ENCODE assay signal across 19 cellular contexts in genomic region chr5:2740051-2740848, GRCh38. TPM values are rescaled to one million over a fixed set of nuclear protein-coding genes. Genes with fewer than 3 reads are reported as not detected.
DNase-seq lines count a peak whose midpoint lies in the region; ATAC-seq, FAIRE-seq and TF ChIP-seq lines count a peak whose summit lies in the region.
"Had no signal": no experiment of that assay in that cellular context is flagged by ENCODE, and none has a peak within 500 bp of the region (broad histone marks: within the 10 kb centered on the region; RNA-seq: fewer than 3 reads in every experiment).

No MANE protein-coding gene starts in this region.

- no peak overlapping the region for H3K9ac ChIP-seq in H1 (replicated peaks in 1 of 4; ENCODE audit: extremely low read depth in 1 of 4, low read depth in 3 of 4, low read length in 3 of 4)

- no peak overlapping the region for H2BK20ac ChIP-seq in H1 (ENCODE audit: low read length)

- H4K20me1 ChIP-seq in H1 (replicated peaks in 1 of 2; ENCODE audit: control insufficient read depth in 1 of 2, insufficient read depth in 2 of 2, low read length in 2 of 2): peaks cover 15 to 22% of the 10 kb centered on the region in 2 experiments

- ATAC-seq in heart left ventricle (no peak), right cardiac atrium (no peak)
- ATAC-seq: gastroesophageal sphincter had no signal

- peaks cover 80% of the 10 kb centered on the region for H3K27me3 Mint-ChIP-seq in mesothelial cell of epicardium (ENCODE audit: low read depth)

- peaks cover 3% of the 10 kb centered on the region for H3K36me3 Mint-ChIP-seq in mesothelial cell of epicardium
- H3K36me3 Mint-ChIP-seq: activated CD4-positive, alpha-beta memory T cell treated with anti-CD3 and anti-CD28 coated beads for 36 hours; activated naive CD4-positive, alpha-beta T cell treated with anti-CD3 and anti-CD28 coated beads, Interleukin-2, amount 10 ng/mL, durations not matched to agents 7 days and 5 days had no signal

- CTCF ChIA-PET in H1 (lab: Charles Lee; ENCODE audit: partially characterized antibody): interaction anchor here (1.0 to 1.3 kb wide), 2 partner anchors 51 to 63 kb away, joined by 3 read pairs; no protein-coding TSS in a partner anchor

- POLR2A ChIA-PET in H1 (lab: Charles Lee; ENCODE audit: partially characterized antibody): interaction anchor here (0.7 to 4.0 kb wide), 4 partner anchors 11 to 648 kb away, joined by 3 to 64 read pairs (median 3); partner anchors contain the start of gene IRX2

- no peaks in the 10 kb centered on the region for H3K36me3 ChIP-seq in heart left ventricle
- H3K36me3 ChIP-seq in H1 (ENCODE audit: control insufficient read depth in 2 of 4, insufficient read depth in 4 of 4, low read length in 3 of 4): peaks cover 0 to 20% (median under 1%) of the 10 kb centered on the region in 4 experiments; a peak in 3 of 8 replicates
- H3K36me3 ChIP-seq in urinary bladder (ENCODE audit: insufficient read depth): no peaks in the 10 kb centered on the region
- H3K36me3 ChIP-seq: gastroesophageal sphincter had no signal

- H2BK5ac ChIP-seq in H1 (ENCODE audit: low read depth, low read length): no peak overlapping the region

- no peak overlapping the region for H3K23ac ChIP-seq in H1 (ENCODE audit: insufficient read length)

- peaks cover 0 to 22% (median 2%) of the 10 kb centered on the region in 12 donors for H3K4me1 ChIP-seq in heart left ventricle
- H3K4me1 ChIP-seq in right cardiac atrium (ENCODE audit: control insufficient read depth, insufficient read depth, low read length): no peaks in the 10 kb centered on the region
- peaks cover 6 to 31% (median 14%) of the 10 kb centered on the region in 4 experiments for H3K4me1 ChIP-seq in H1 (replicated peaks in 1 of 4; ENCODE audit: control insufficient read depth in 3 of 4, insufficient read depth in 4 of 4, low read length in 3 of 4)
- no peaks in the 10 kb centered on the region for H3K4me1 ChIP-seq in urinary bladder (ENCODE audit: insufficient read depth)

- H2BK12ac ChIP-seq in H1 (ENCODE audit: low read depth, low read length): peak overlapping the region; percentile 60; the same call in 1 of the 2 replicates

- H3K79me1 ChIP-seq in H1 (ENCODE audit: low read depth, low read length): no peaks in the 10 kb centered on the region

- FAIRE-seq in H1 (lab: Jason Lieb, UNC): no peak

- peaks cover 0 to 10% of the 10 kb centered on the region in 2 experiments; a peak in 1 of 4 replicates for H3K79me2 ChIP-seq in H1 (ENCODE audit: control insufficient read depth in 1 of 2, insufficient read depth in 2 of 2, low read length in 2 of 2)

- H3K9me3 Mint-ChIP-seq in mesothelial cell of epicardium: no peaks in the 10 kb centered on the region
- H3K9me3 Mint-ChIP-seq: activated CD4-positive, alpha-beta memory T cell treated with anti-CD3 and anti-CD28 coated beads for 36 hours; activated naive CD4-positive, alpha-beta T cell treated with anti-CD3 and anti-CD28 coated beads, Interleukin-2, amount 10 ng/mL, durations not matched to agents 7 days and 5 days had no signal

- H3K27ac ChIP-seq in heart left ventricle (no peak overlapping the region), right cardiac atrium (ENCODE audit: low read length) (no peak overlapping the region), H1 (ENCODE audit: low read depth, low read length) (no peak overlapping the region), urinary bladder (ENCODE audit: low read depth) (no peak overlapping the region), caudate nucleus (ENCODE audit: low read depth, low read length) (no peak overlapping the region)
- H3K27ac ChIP-seq: gastroesophageal sphincter, PC-9 had no signal

- peaks cover 9% of the 10 kb centered on the region; the same call in 1 of the 2 replicates for H3K23me2 ChIP-seq in H1 (ENCODE audit: low read depth, low read length)

- peak overlapping the region; percentile 13 for H4K91ac ChIP-seq in H1 (replicated peaks; ENCODE audit: insufficient read length, low read length)

- intact Hi-C loops in heart left ventricle (cut with DNase I): loop anchor here in 1 of 10 donors (5.0 kb wide), 1 partner anchor 497 kb away; no protein-coding TSS in a partner anchor
- intact Hi-C loops in right cardiac atrium (cut with DNase I): no loop called here

- H4K8ac ChIP-seq in H1 (ENCODE audit: extremely low read depth, insufficient read depth, low read length): no peak overlapping the region

- no peak overlapping the region for H3K56ac ChIP-seq in H1 (replicated peaks; ENCODE audit: insufficient read length, low read depth, low read length)

- H2BK120ac ChIP-seq in H1 (replicated peaks; ENCODE audit: low read depth, low read length): no peak overlapping the region

- no peak for TF ChIP-seq POLR2A in heart left ventricle (IDR thresholded peaks at IDR 0.05)
- no peak for TF ChIP-seq POLR2A in H1 (IDR thresholded peaks at IDR 0.05; ENCODE audit: control extremely low read depth in 1 of 2, low read depth in 2 of 2, low read length in 2 of 2)

- TF ChIP-seq EP300 in H1 (IDR thresholded peaks at IDR 0.05; ENCODE audit: borderline replicate concordance in 1 of 2, low read depth in 2 of 2, low read length in 2 of 2): no peak

- H3K27me3 ChIP-seq in heart left ventricle (peaks cover 30 to 98% (median 71%) of the 10 kb centered on the region in 9 donors), right cardiac atrium (ENCODE audit: control insufficient read depth, insufficient read depth) (no peaks in the 10 kb centered on the region), H1 (replicated peaks in 1 of 4; ENCODE audit: control insufficient read depth in 3 of 4, extremely low read depth in 1 of 4, insufficient read depth in 3 of 4, low read length in 3 of 4) (peaks cover 31 to 71% (median 67%) of the 10 kb centered on the region in 4 experiments)

- H2AK5ac ChIP-seq in H1 (ENCODE audit: low read depth, low read length): no peak overlapping the region

- H2BK15ac ChIP-seq in H1 (ENCODE audit: low read length): no peak overlapping the region

- no peak overlapping the region for H3K4ac ChIP-seq in H1 (replicated peaks; ENCODE audit: insufficient read length, low read depth, low read length)

- H4K5ac ChIP-seq in H1 (ENCODE audit: insufficient read length, low read depth, low read length): no peak overlapping the region

- peak overlapping the region; percentile 78 to 79 for H3K4me2 ChIP-seq in H1 (ENCODE audit: insufficient read depth in 1 of 2, low read depth in 2 of 2, low read length in 2 of 2)
- H3K4me2 ChIP-seq: PC-9 had no signal

- DNase-seq in heart left ventricle (no peak), right cardiac atrium (no peak), H1 (ENCODE audit: low read depth in 1 of 2, low spot score in 2 of 2) (peak in 1 of 2 experiments; percentile 74), mesothelial cell of epicardium (ENCODE audit: low spot score in 2 of 2, unreplicated experiment in 2 of 2) (peak in 1 of 2 experiments; percentile 36), caudate nucleus (lab: John Stamatoyannopoulos, UW) (no peak), NCI-H187 (lab: John Stamatoyannopoulos, UW) (no peak)
- DNase-seq in stimulated activated naive CD4-positive, alpha-beta T cell treated with Interleukin-2 at 50 U/mL for 16 hours (lab: John Stamatoyannopoulos, UW): no peak
- DNase-seq: activated CD4-positive, alpha-beta memory T cell treated with anti-CD3 and anti-CD28 coated beads for 36 hours; activated naive CD4-positive, alpha-beta T cell treated with anti-CD3 and anti-CD28 coated beads, Interleukin-2, amount 10 ng/mL, durations not matched to agents 7 days and 5 days; cortex of kidney; DND-41; HFFc6; KBM-7; NCI-H2081 treated with DMSO at 0.1 percent for 48 hours; PC-9; T-helper 9 cell had no signal

- H3K27ac Mint-ChIP-seq in mesothelial cell of epicardium: no peak overlapping the region
- H3K27ac Mint-ChIP-seq: activated CD4-positive, alpha-beta memory T cell treated with anti-CD3 and anti-CD28 coated beads for 36 hours; activated naive CD4-positive, alpha-beta T cell treated with anti-CD3 and anti-CD28 coated beads, Interleukin-2, amount 10 ng/mL, durations not matched to agents 7 days and 5 days; HFFc6 had no signal

- H3K4me3 ChIP-seq in heart left ventricle (peak overlapping the region in 11 of 12 donors; percentile 33 to 64 (median 53)), right cardiac atrium (ENCODE audit: low read length) (no peak overlapping the region), H1 (ENCODE audit: extremely low read depth in 1 of 4, insufficient read depth in 2 of 4, low read depth in 3 of 4, low read length in 4 of 4) (peak overlapping the region in 3 of 4 experiments; percentile 32 to 62 (median 38); a peak in 6 of 8 replicates), urinary bladder (ENCODE audit: low read depth, low read length) (peak overlapping the region; percentile 55)
- H3K4me3 ChIP-seq: PC-9 had no signal

- H3K4me1 Mint-ChIP-seq in mesothelial cell of epicardium: peaks cover 33% of the 10 kb centered on the region
- H3K4me1 Mint-ChIP-seq: activated naive CD4-positive, alpha-beta T cell treated with anti-CD3 and anti-CD28 coated beads, Interleukin-2, amount 10 ng/mL, durations not matched to agents 7 days and 5 days had no signal

- peak overlapping the region; percentile 63 for H3K4me3 Mint-ChIP-seq in mesothelial cell of epicardium
- H3K4me3 Mint-ChIP-seq: activated CD4-positive, alpha-beta memory T cell treated with anti-CD3 and anti-CD28 coated beads for 36 hours; activated naive CD4-positive, alpha-beta T cell treated with anti-CD3 and anti-CD28 coated beads, Interleukin-2, amount 10 ng/mL, durations not matched to agents 7 days and 5 days had no signal

- peak overlapping the region; percentile 87 for H3K18ac ChIP-seq in H1 (ENCODE audit: extremely low read depth, low read length)

- 17 to 25% (median 21%) methylated on average over 29 to 58 of the region's 58 CpGs for WGBS in heart left ventricle, 4 donors
- WGBS in right cardiac atrium: 9% methylated on average over 58 of the region's 58 CpGs
- WGBS in H1 (ENCODE audit: extremely low coverage in 1 of 2, insufficient coverage in 1 of 2, insufficient read length in 1 of 2, insufficient replicate concordance in 2 of 2, low coverage in 1 of 2, low lambda C conversion rate in 2 of 2, missing lambda C conversion rate in 1 of 2), 2 experiments: 3% methylated on average over 39 of the region's 58 CpGs; no CpG with 5 or more reads in 1 of the 2 experiments
- 10% methylated on average over 58 of the region's 58 CpGs for WGBS in urinary bladder

- H3K14ac ChIP-seq in H1 (ENCODE audit: insufficient read length): no peak overlapping the region

- no peak for TF ChIP-seq RAD21 in H1 (IDR thresholded peaks at IDR 0.05 in 1 of 2, conservative IDR thresholded peaks at IDR 0.05 in 1 of 2; ENCODE audit: low read depth in 2 of 2, low read length in 2 of 2)

- TF ChIP-seq CTCF in heart left ventricle (IDR thresholded peaks at IDR 0.05) (no peak), H1 (IDR thresholded peaks at IDR 0.05; ENCODE audit: control extremely low read depth in 1 of 3, insufficient read depth in 1 of 3, low read depth in 1 of 3, low read length in 3 of 3) (no peak), mesothelial cell of epicardium (IDR thresholded peaks at IDR 0.05; ENCODE audit: unreplicated experiment) (no peak)

- H3K9me3 ChIP-seq in heart left ventricle (peaks cover 0 to 2% (median 0%) of the 10 kb centered on the region in 12 donors), right cardiac atrium (ENCODE audit: control insufficient read depth, low read length) (peaks cover 8% of the 10 kb centered on the region), H1 (ENCODE audit: insufficient read depth in 2 of 2, low read depth in 1 of 2, low read length in 1 of 2) (no peaks in the 10 kb centered on the region)

- no peak overlapping the region for H2AFZ ChIP-seq in H1 (ENCODE audit: low read length)
- H2AFZ ChIP-seq: PC-9 had no signal

RNA-seq across cellular contexts. Expression of gene IRX2, which starts 11.2 kb away (rescaled TPM):
- total RNA-seq in heart left ventricle (1 to 10 TPM in 2 of 9 donors, under 1 TPM in 7; 0.17 to 3.7 (median 0.56) TPM), right cardiac atrium (1 to 10 TPM in 1 of 4 donors, under 1 TPM in 2, not detected in 1; 0.46 to 1.4 (median 0.79) TPM), mesothelial cell of epicardium (30.3 to 32.6 TPM (median 30.7 TPM) in 3 replicates), urinary bladder (0.58 TPM)
- polyA plus RNA-seq in heart left ventricle (1 to 10 TPM; 1.3 to 2.7 TPM), right cardiac atrium (0.20 TPM), H1 (2011; rRNA removed) (23.4 and 39.6 TPM in 2 replicates), urinary bladder (0.20 TPM)
- 40.4 and 47.5 TPM in 2 replicates for total RNA-seq in H1 (2021; fragmentation: NEBNext Ultra II Directional; extraction: Animal tissue kit (Norgen Biotek cat#: 25700))
- 51.8 TPM for polyA plus RNA-seq in H1 (2011; cell fraction: cytosol; rRNA removed)
- polyA plus RNA-seq in H1 (2011; cell fraction: nucleus; rRNA removed): 75.4 TPM
- 32.1 to 35.9 TPM (median 35.0 TPM) in 4 replicates for polyA plus RNA-seq in H1 (2012, experiment 1 of 2)
- polyA plus RNA-seq in H1 (2012, experiment 2 of 2): 16.8 TPM
- 9.2 TPM for polyA plus RNA-seq in H1 (2013, experiment 1 of 2)
- 8.2 TPM for polyA plus RNA-seq in H1 (2013, experiment 2 of 2)
- polyA minus RNA-seq in H1 (2011; rRNA and poly(A)+ RNA removed): 7.6 and 12.7 TPM in 2 replicates
- polyA minus RNA-seq in H1 (2011; cell fraction: cytosol; rRNA and poly(A)+ RNA removed): 44.1 TPM
- 57.0 TPM for polyA minus RNA-seq in H1 (2011; cell fraction: nucleus; rRNA and poly(A)+ RNA removed)
- total RNA-seq: activated CD4-positive, alpha-beta memory T cell treated with anti-CD3 and anti-CD28 coated beads for 36 hours; PC-9 had no signal
- polyA plus RNA-seq: AG04450 had no signal
